ENCODE assay signal across 29 cellular contexts in genomic region chr5:108315829-108316228, GRCh38.
DNase-seq lines count a peak whose midpoint lies in the region; ATAC-seq and TF ChIP-seq lines count a peak whose summit lies in the region.
"Had no signal": no experiment of that assay in that cellular context is flagged by ENCODE, and none has a peak within 500 bp of the region (broad histone marks: within the 10 kb centered on the region; RNA-seq: fewer than 3 reads in every experiment).

No MANE protein-coding gene starts in this region.

- peaks cover under 1% of the 10 kb centered on the region for H3K36me3 Mint-ChIP-seq in mesothelial cell of epicardium

- no peak overlapping the region for H3K4me3 Mint-ChIP-seq in mesothelial cell of epicardium
- H3K4me3 Mint-ChIP-seq: activated naive CD4-positive, alpha-beta T cell treated with anti-CD3 and anti-CD28 coated beads, Interleukin-2, amount 50 U/mL, for 24 hours; activated T-helper 17 cell treated with anti-CD3 and anti-CD28 coated beads, Interleukin-2, amount 50 U/mL, for 72 hours; naive thymus-derived CD4-positive, alpha-beta T cell had no signal

- H3K9me3 Mint-ChIP-seq in mesothelial cell of epicardium, result no peaks in the 10 kb centered on the region
- H3K9me3 Mint-ChIP-seq: activated naive CD4-positive, alpha-beta T cell treated with anti-CD3 and anti-CD28 coated beads, Interleukin-2, amount 50 U/mL, for 24 hours; activated T-helper 17 cell treated with anti-CD3 and anti-CD28 coated beads, Interleukin-2, amount 50 U/mL, for 72 hours; naive thymus-derived CD4-positive, alpha-beta T cell had no signal

- peak overlapping the region; percentile 30; the same call in 1 of the 2 replicates for H3K27ac ChIP-seq in VCaP
- H3K27ac ChIP-seq: BLaER1, hepatocyte, HL-60, left lung, SJCRH30, vagina had no signal

- H3K27ac Mint-ChIP-seq in mesothelial cell of epicardium, result peak overlapping the region; percentile 21
- H3K27ac Mint-ChIP-seq: activated naive CD4-positive, alpha-beta T cell treated with anti-CD3 and anti-CD28 coated beads, Interleukin-2, amount 50 U/mL, for 24 hours; activated T-helper 17 cell treated with anti-CD3 and anti-CD28 coated beads, Interleukin-2, amount 50 U/mL, for 72 hours; naive thymus-derived CD4-positive, alpha-beta T cell; progenitor cell of endocrine pancreas had no signal

- TF ChIP-seq POLR2A in GM18505 (IDR thresholded peaks at IDR 0.05; ENCODE audit: borderline replicate concordance, extremely low read depth, insufficient read depth, insufficient read length), result no peak

- H3K27me3 ChIP-seq in H7 (ENCODE audit: control insufficient read depth, insufficient read depth, low read length), result no peaks in the 10 kb centered on the region
- H3K27me3 ChIP-seq: BLaER1, hepatocyte, left lung, SJCRH30, vagina had no signal

- no peak for ATAC-seq in HG03039 (IDR thresholded peaks at IDR 0.05; ENCODE audit: unreplicated experiment)
- no peak for ATAC-seq in GM18505 (IDR thresholded peaks at IDR 0.05; ENCODE audit: unreplicated experiment)
- ATAC-seq: activated T-helper 17 cell treated with anti-CD3 and anti-CD28 coated beads, Interleukin-2, amount 50 U/mL, for 72 hours; esophagus mucosa; HepG2; left lung; naive thymus-derived CD4-positive, alpha-beta T cell had no signal

- no peaks in the 10 kb centered on the region for H3K36me3 ChIP-seq in H7 (replicated peaks; ENCODE audit: control insufficient read depth, insufficient read depth, low read length)
- H3K36me3 ChIP-seq: BLaER1, left lung, SJCRH30, vagina had no signal

- no peak for TF ChIP-seq CTCF in AG10803 (conservative IDR thresholded peaks at IDR 0.05; ENCODE audit: low read length)
- no peak for TF ChIP-seq CTCF in VCaP (conservative IDR thresholded peaks at IDR 0.05)
- no peak for TF ChIP-seq CTCF in mesothelial cell of epicardium (IDR thresholded peaks at IDR 0.05; ENCODE audit: unreplicated experiment)

- DNase-seq in AG10803 (ENCODE audit: low read depth) (peak; percentile 3), HT1080 (ENCODE audit: low read depth) (peak; percentile 18), mesothelial cell of epicardium (ENCODE audit: low spot score in 2 of 2, unreplicated experiment in 2 of 2) (no peak), NCI-H2171 treated with DMSO at 0.1 percent for 48 hours (lab: John Stamatoyannopoulos, UW) (no peak), H7 (no peak)
- DNase-seq: activated CD4-positive, alpha-beta T cell treated with anti-CD3 and anti-CD28 coated beads, Interleukin-2, amount 50 U/mL, for 4 hours; activated CD4-positive, CD25-positive, alpha-beta regulatory T cell; activated CD8-positive, alpha-beta memory T cell treated with anti-CD3 and anti-CD28 coated beads, Interleukin-2, amount 50 U/mL, for 48 hours; anterior cingulate cortex; left lung; naive thymus-derived CD4-positive, alpha-beta T cell; NCI-H1092; NCI-H1694 treated with DMSO at 0.1 percent for 48 hours; NCI-H748 treated with DMSO at 0.1 percent for 48 hours; stimulated activated naive CD4-positive, alpha-beta T cell treated with Interleukin-2 at 50 U/mL for 16 hours; T-helper 1 cell had no signal

- no peaks in the 10 kb centered on the region for H3K27me3 Mint-ChIP-seq in mesothelial cell of epicardium (ENCODE audit: low read depth)
- H3K27me3 Mint-ChIP-seq: activated naive CD4-positive, alpha-beta T cell treated with anti-CD3 and anti-CD28 coated beads, Interleukin-2, amount 50 U/mL, for 24 hours; activated T-helper 17 cell treated with anti-CD3 and anti-CD28 coated beads, Interleukin-2, amount 50 U/mL, for 72 hours; naive thymus-derived CD4-positive, alpha-beta T cell; progenitor cell of endocrine pancreas had no signal

- H3K4me1 Mint-ChIP-seq in mesothelial cell of epicardium, result peaks cover 9% of the 10 kb centered on the region
- H3K4me1 Mint-ChIP-seq: activated T-helper 17 cell treated with anti-CD3 and anti-CD28 coated beads, Interleukin-2, amount 50 U/mL, for 72 hours had no signal

- H3K4me3 ChIP-seq in AG10803 (ENCODE audit: low read length), result no peak overlapping the region
- no peak overlapping the region for H3K4me3 ChIP-seq in H7 (ENCODE audit: insufficient read depth, low read depth, low read length)
- H3K4me3 ChIP-seq: BLaER1, hepatocyte, left lung, SJCRH30, vagina had no signal

Comparison
In these comparisons a context has a peak if more than half of its experiments do, and no peak if none do; other contexts are left out.
1. DNase-seq: peak in AG10803 (single experiment) and HT1080 (single experiment); none in mesothelial cell of epicardium (0 of 2), NCI-H2171 treated with DMSO at 0.1 percent for 48 hours (single experiment) and H7 (single experiment).